Comparison of ENCODE assay signal across 8 cellular contexts in the genomic region with DNA sequence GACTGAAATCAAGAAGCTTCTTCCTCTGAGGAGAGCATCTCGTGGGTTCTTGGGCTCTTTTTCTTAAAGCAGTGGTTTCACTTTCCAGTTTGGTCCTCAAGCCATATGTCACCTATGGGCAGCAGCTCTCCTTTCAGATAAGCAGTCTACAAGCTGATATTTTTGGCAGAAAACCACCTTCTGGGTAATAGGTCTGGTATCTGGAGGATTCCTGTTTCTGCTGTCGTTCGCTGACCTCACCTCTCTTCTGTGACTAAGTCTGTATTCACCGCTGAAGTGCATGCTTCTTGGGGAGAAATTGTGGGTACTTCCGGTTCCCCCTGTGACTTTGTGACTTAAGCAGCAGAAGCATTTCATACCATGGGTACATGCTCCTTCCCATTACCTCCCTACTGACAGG.
DNase-seq lines count a peak whose midpoint lies in the region; ATAC-seq and TF ChIP-seq lines count a peak whose summit lies in the region.

No MANE protein-coding gene starts in this region.

- TF ChIP-seq CTCF in upper lobe of right lung (IDR thresholded peaks at IDR 0.05) (no peak), spleen (IDR thresholded peaks at IDR 0.05 in 8 of 11, conservative IDR thresholded peaks at IDR 0.05 in 3 of 11) (no peak), glutamatergic neuron (IDR thresholded peaks at IDR 0.05; ENCODE audit: partially characterized antibody, unreplicated experiment) (no peak)

- intact Hi-C loops in upper lobe of right lung (cut with DNase I) (no loop called here), spleen (cut with DNase I; ENCODE audit: low total_unique reads) (no loop called here)

- H3K9me3 Mint-ChIP-seq in IgD-negative memory B cell = no peaks in the 10 kb centered on the region
- H3K9me3 Mint-ChIP-seq in glutamatergic neuron (ENCODE audit: unreplicated experiment) = peaks cover 5% of the 10 kb centered on the region

- H3K27me3 ChIP-seq in upper lobe of right lung = no peaks in the 10 kb centered on the region
- H3K27me3 ChIP-seq in spleen (replicated peaks in 1 of 7) = no peaks in the 10 kb centered on the region

- H3K4me3 Mint-ChIP-seq in IgD-negative memory B cell = peak overlapping the region in 3 of 4 donors; percentile 63 to 93 (median 88)
- H3K4me3 Mint-ChIP-seq in glutamatergic neuron (ENCODE audit: unreplicated experiment) = no peak overlapping the region

- H3K4me1 Mint-ChIP-seq in IgD-negative memory B cell = peaks cover 5 to 11% (median 8%) of the 10 kb centered on the region in 3 donors
- H3K4me1 Mint-ChIP-seq in glutamatergic neuron (ENCODE audit: low read depth, unreplicated experiment) = peaks cover 16% of the 10 kb centered on the region

- peak; percentile 55 for DNase-seq in GM04504 (ENCODE audit: low read depth)
- peak; percentile 84 for DNase-seq in dermis blood vessel endothelial cell
- DNase-seq in upper lobe of right lung = no peak
- DNase-seq in NOMO-1 treated with DMSO at 0.1 percent for 48 hours (lab: John Stamatoyannopoulos, UW; ENCODE audit: unreplicated experiment) = no peak
- no peak for DNase-seq in spleen
- DNase-seq in glutamatergic neuron = no peak

- H3K9me3 ChIP-seq in upper lobe of right lung (no peaks in the 10 kb centered on the region), spleen (no peaks in the 10 kb centered on the region)

- H3K27ac ChIP-seq in upper lobe of right lung (no peak overlapping the region), spleen (no peak overlapping the region)

- no peak for TF ChIP-seq POLR2A in spleen (IDR thresholded peaks at IDR 0.05)

- H3K4me1 ChIP-seq in upper lobe of right lung (no peaks in the 10 kb centered on the region), spleen (peaks cover 0 to 14% (median 11%) of the 10 kb centered on the region in 6 donors)

- no peaks in the 10 kb centered on the region for H3K36me3 ChIP-seq in upper lobe of right lung
- no peaks in the 10 kb centered on the region for H3K36me3 ChIP-seq in spleen

- 12 to 32% (median 21%) methylated on average over 5 of the region's 5 CpGs for WGBS in spleen, 5 donors

- H3K4me3 ChIP-seq in upper lobe of right lung (peak overlapping the region; percentile 9), spleen (peak overlapping the region in 2 of 8 donors; percentile 25 to 48)

- H3K36me3 Mint-ChIP-seq in IgD-negative memory B cell = peaks cover 4% of the 10 kb centered on the region
- no peaks in the 10 kb centered on the region for H3K36me3 Mint-ChIP-seq in glutamatergic neuron (ENCODE audit: unreplicated experiment)

- H3K27ac Mint-ChIP-seq in IgD-negative memory B cell (peak overlapping the region in 1 of 3 donors; percentile 80), glutamatergic neuron (ENCODE audit: unreplicated experiment) (no peak overlapping the region)

- ATAC-seq in GM21526 (IDR thresholded peaks at IDR 0.05; ENCODE audit: low FRiP score, unreplicated experiment) (peak; percentile 53), upper lobe of right lung (peak; percentile 65)

- H3K27me3 Mint-ChIP-seq in IgD-negative memory B cell = peaks cover 3% of the 10 kb centered on the region
- no peaks in the 10 kb centered on the region for H3K27me3 Mint-ChIP-seq in glutamatergic neuron (ENCODE audit: unreplicated experiment)

Comparison
In these comparisons a context has a peak if more than half of its experiments do, and no peak if none do; other contexts are left out.
1. DNase-seq: peak in GM04504 (single experiment) and dermis blood vessel endothelial cell (single experiment); none in upper lobe of right lung (single experiment), NOMO-1 treated with DMSO at 0.1 percent for 48 hours (single experiment), spleen (single experiment) and glutamatergic neuron (single experiment).